ENCODE assay signal across 12 cellular contexts in genomic region chr5:16600397-16600796, GRCh38. TPM values are rescaled to one million over a fixed set of nuclear protein-coding genes. Genes with fewer than 3 reads are reported as not detected.
A peak's percentile ranks its signal among the peaks of the same experiment; 100 is the strongest.
DNase-seq lines count a peak whose midpoint lies in the region; ATAC-seq and TF ChIP-seq lines count a peak whose summit lies in the region.
"Had no signal": no experiment of that assay in that cellular context is flagged by ENCODE, and none has a peak within 500 bp of the region (broad histone marks: within the 10 kb centered on the region; RNA-seq: fewer than 3 reads in every experiment).

No MANE protein-coding gene starts in this region.

- H3K36me3 ChIP-seq in A673 (ENCODE audit: insufficient read depth, low read length, poor library complexity, severe bottlenecking) (no peaks in the 10 kb centered on the region), lung (ENCODE audit: control insufficient read depth in 2 of 2, insufficient read depth in 2 of 2, low read length in 2 of 2) (no peaks in the 10 kb centered on the region), ascending aorta (no peaks in the 10 kb centered on the region)
- H3K36me3 ChIP-seq: gastrocnemius medialis, uterus had no signal

- no peak for ATAC-seq in lung (ENCODE audit: insufficient read depth, low FRiP score)
- ATAC-seq: gastrocnemius medialis had no signal

- WGBS in lung, 2 donors: 2 to 10% methylated on average over 7 of the region's 7 CpGs

- H3K9me3 ChIP-seq in A673 (ENCODE audit: low read depth, low read length, poor library complexity, severe bottlenecking) (no peaks in the 10 kb centered on the region), lung (ENCODE audit: control insufficient read depth in 2 of 2, insufficient read depth in 1 of 2, low read length in 1 of 2) (no peaks in the 10 kb centered on the region), ascending aorta (no peaks in the 10 kb centered on the region)
- H3K9me3 ChIP-seq: gastrocnemius medialis, uterus had no signal

- no peak overlapping the region for H3K27ac ChIP-seq in A673 (ENCODE audit: low read depth, low read length, poor library complexity, severe bottlenecking)
- peak overlapping the region; percentile 57 for H3K27ac ChIP-seq in cingulate gyrus (ENCODE audit: low read depth, low read length)
- no peak overlapping the region for H3K27ac ChIP-seq in lung (ENCODE audit: low read depth in 1 of 2, low read length in 1 of 2)
- H3K27ac ChIP-seq in ascending aorta: no peak overlapping the region
- H3K27ac ChIP-seq: gastrocnemius medialis, uterus had no signal

- intact Hi-C loops in A673 (cut with micrococcal nuclease; ENCODE audit: unreplicated experiment) (no loop called here), ascending aorta (cut with DNase I) (no loop called here)

- no peak for TF ChIP-seq CTCF in A673 (conservative IDR thresholded peaks at IDR 0.05; ENCODE audit: low read depth, low read length)
- no peak for TF ChIP-seq CTCF in lung (IDR thresholded peaks at IDR 0.05; ENCODE audit: control extremely low read depth, extremely low read depth)
- TF ChIP-seq CTCF in ascending aorta (IDR thresholded peaks at IDR 0.05): no peak

- no peaks in the 10 kb centered on the region for H3K27me3 ChIP-seq in A673 (replicated peaks; ENCODE audit: insufficient read depth, low read depth, low read length, poor library complexity)
- H3K27me3 ChIP-seq in lung (ENCODE audit: control insufficient read depth, insufficient read depth): no peaks in the 10 kb centered on the region
- H3K27me3 ChIP-seq in ascending aorta: no peaks in the 10 kb centered on the region
- H3K27me3 ChIP-seq: gastrocnemius medialis, uterus had no signal

- no TSS peak for BruUV-seq in A673 (replicated peaks; lab: Mats Ljungman, UMichigan)

- H3K4me3 ChIP-seq in A673 (ENCODE audit: low read depth, low read length, poor library complexity, severe bottlenecking): no peak overlapping the region
- no peak overlapping the region for H3K4me3 ChIP-seq in lung
- H3K4me3 ChIP-seq in ascending aorta: no peak overlapping the region
- H3K4me3 ChIP-seq: gastrocnemius medialis, uterus had no signal

- POLR2A ChIA-PET in A673 (lab: Charles Lee; ENCODE audit: low non-redundant PET): no interaction called here

- CTCF ChIA-PET in A673 (lab: Charles Lee): no interaction called here

- H3K4me1 ChIP-seq in A673 (ENCODE audit: insufficient read depth, low read length, poor library complexity, severe bottlenecking) (no peaks in the 10 kb centered on the region), lung (ENCODE audit: control insufficient read depth in 2 of 2, insufficient read depth in 2 of 2, low read length in 2 of 2) (peaks cover 0 to 3% of the 10 kb centered on the region in 2 donors), ascending aorta (no peaks in the 10 kb centered on the region)
- H3K4me1 ChIP-seq: gastrocnemius medialis, uterus had no signal

- peak; percentile 23 for DNase-seq in A673 (ENCODE audit: low spot score)
- DNase-seq in MV-4-11 (lab: John Stamatoyannopoulos, UW): peak; percentile 12
- DNase-seq in lung (ENCODE audit: low spot score): peak; percentile 46
- no peak for DNase-seq in amniotic stem cell (lab: John Stamatoyannopoulos, UW)
- DNase-seq in NCI-H1436 (lab: John Stamatoyannopoulos, UW): no peak
- no peak for DNase-seq in ascending aorta (ENCODE audit: low spot score in 2 of 2)
- no peak for DNase-seq in germinal center (ENCODE audit: low spot score)
- DNase-seq: activated T-cell treated with anti-CD3 and anti-CD28 coated beads, Interleukin-2, amount 50 U/mL, for 1 hour; small intestine had no signal

RNA-seq across cellular contexts. Expression of gene RETREG1, which starts 16.4 kb away (rescaled TPM):
- total RNA-seq in A673 (2021) (5.1 and 5.7 TPM in 2 replicates), lung (10 to 100 TPM in 1 of 2 donors, 1 to 10 TPM in 1; 6.8 to 19.5 TPM), ascending aorta (2.9 TPM)
- 10 to 100 TPM in 1 of 2 donors, 1 to 10 TPM in 1; 8.7 to 10.5 TPM for polyA plus RNA-seq in lung

Comparison
In these comparisons a context has a peak if more than half of its experiments do, and no peak if none do; other contexts are left out.
1. DNase-seq: peak in A673 (single experiment), MV-4-11 (single experiment) and lung (single experiment); none in amniotic stem cell (single experiment), NCI-H1436 (single experiment), ascending aorta (0 of 2) and germinal center (single experiment).